10 cellular contexts compared by ENCODE assay signal in genomic region chr2:230328155-230328458, GRCh38. TPM values are rescaled to one million over a fixed set of nuclear protein-coding genes. Genes with fewer than 3 reads are reported as not detected.
A peak's percentile ranks its signal among the peaks of the same experiment; 100 is the strongest.
DNase-seq lines count a peak whose midpoint lies in the region; ATAC-seq and TF ChIP-seq lines count a peak whose summit lies in the region.
"Had no signal": no experiment of that assay in that cellular context is flagged by ENCODE, and none has a peak within 500 bp of the region (broad histone marks: within the 10 kb centered on the region; RNA-seq: fewer than 3 reads in every experiment).

No MANE protein-coding gene starts in this region.

- H3K36me3 ChIP-seq in hepatocyte (replicated peaks; ENCODE audit: insufficient read depth, low read depth): no peaks in the 10 kb centered on the region
- H3K36me3 ChIP-seq in thymus (ENCODE audit: control insufficient read depth, insufficient read depth): no peaks in the 10 kb centered on the region

- H3K9me3 ChIP-seq in hepatocyte (ENCODE audit: low read depth): no peaks in the 10 kb centered on the region
- no peaks in the 10 kb centered on the region for H3K9me3 ChIP-seq in thymus (ENCODE audit: control insufficient read depth)

- no peaks in the 10 kb centered on the region for H3K27me3 Mint-ChIP-seq in activated naive CD4-positive, alpha-beta T cell treated with anti-CD3 and anti-CD28 coated beads, Interleukin-2, amount 10 ng/mL, durations not matched to agents 7 days and 5 days
- no peaks in the 10 kb centered on the region for H3K27me3 Mint-ChIP-seq in T-cell

- peak overlapping the region; percentile 80 for H3K27ac ChIP-seq in hepatocyte
- no peak overlapping the region for H3K27ac ChIP-seq in thymus (ENCODE audit: low read depth)

- CTCF ChIA-PET in activated naive CD4-positive, alpha-beta T cell treated with anti-CD3 and anti-CD28 coated beads, Interleukin-2, amount 10 ng/mL, durations not matched to agents 7 days and 5 days (lab: Charles Lee): interaction anchor here (1.7 to 2.1 kb wide), 2 partner anchors 89 to 106 kb away, joined by 4 to 7 read pairs; partner anchors contain the start of gene SP100
- CTCF ChIA-PET in T-cell (lab: Charles Lee): interaction anchor here in 1 of 2 donors (0.5 to 1.3 kb wide), 2 partner anchors 8 to 73 kb away, joined by 3 read pairs; no protein-coding TSS in a partner anchor

- H3K79me2 ChIP-seq in hepatocyte: peaks cover 7% of the 10 kb centered on the region

- no peak for ATAC-seq in T-cell (replicated peaks in 1 of 4)
- ATAC-seq in HG02938 (IDR thresholded peaks at IDR 0.05; ENCODE audit: unreplicated experiment): no peak
- ATAC-seq: gastroesophageal sphincter had no signal

- POLR2A ChIA-PET in T-cell (lab: Charles Lee): no interaction called here

- no peaks in the 10 kb centered on the region for H4K20me1 ChIP-seq in hepatocyte (ENCODE audit: insufficient read depth, poor library complexity, severe bottlenecking)

- H3K4me1 ChIP-seq in hepatocyte (ENCODE audit: insufficient read depth) (peaks cover 10% of the 10 kb centered on the region), thymus (ENCODE audit: control insufficient read depth, insufficient read depth, low read length) (peaks cover 13% of the 10 kb centered on the region)

- H3K4me3 Mint-ChIP-seq in activated naive CD4-positive, alpha-beta T cell treated with anti-CD3 and anti-CD28 coated beads, Interleukin-2, amount 10 ng/mL, durations not matched to agents 7 days and 5 days: peak overlapping the region; percentile 96
- H3K4me3 Mint-ChIP-seq in T-cell: peak overlapping the region; percentile 90 to 94 (median 92)

- H3K9me2 ChIP-seq in hepatocyte (replicated peaks; ENCODE audit: insufficient read depth): no peaks in the 10 kb centered on the region

- H3K27ac Mint-ChIP-seq in activated naive CD4-positive, alpha-beta T cell treated with anti-CD3 and anti-CD28 coated beads, Interleukin-2, amount 10 ng/mL, durations not matched to agents 7 days and 5 days: peak overlapping the region; percentile 92
- H3K27ac Mint-ChIP-seq in T-cell: peak overlapping the region; percentile 69 to 71

- H3K27me3 ChIP-seq in hepatocyte (no peaks in the 10 kb centered on the region), thymus (ENCODE audit: control insufficient read depth, insufficient read depth) (no peaks in the 10 kb centered on the region)
- H3K27me3 ChIP-seq: gastroesophageal sphincter had no signal

- H3K36me3 Mint-ChIP-seq in activated naive CD4-positive, alpha-beta T cell treated with anti-CD3 and anti-CD28 coated beads, Interleukin-2, amount 10 ng/mL, durations not matched to agents 7 days and 5 days: peaks cover 76% of the 10 kb centered on the region
- H3K36me3 Mint-ChIP-seq in T-cell: peaks cover 31% of the 10 kb centered on the region

- H3K4me1 Mint-ChIP-seq in activated naive CD4-positive, alpha-beta T cell treated with anti-CD3 and anti-CD28 coated beads, Interleukin-2, amount 10 ng/mL, durations not matched to agents 7 days and 5 days: peaks cover 80% of the 10 kb centered on the region
- peaks cover 83 to 87% (median 85%) of the 10 kb centered on the region in 3 donors for H3K4me1 Mint-ChIP-seq in T-cell

- TF ChIP-seq CTCF in hepatocyte (IDR thresholded peaks at IDR 0.05; ENCODE audit: poor library complexity): no peak

- H3K4me2 ChIP-seq in hepatocyte: peak overlapping the region; percentile 72

- no peak for DNase-seq in activated naive CD4-positive, alpha-beta T cell treated with anti-CD3 and anti-CD28 coated beads, Interleukin-2, amount 10 ng/mL, durations not matched to agents 7 days and 5 days
- DNase-seq in activated naive CD4-positive, alpha-beta T cell treated with anti-CD3 and anti-CD28 coated beads, Interleukin-2, amount 50 U/mL, for 16 hours: no peak
- no peak for DNase-seq in T-cell
- DNase-seq in hepatocyte (ENCODE audit: low spot score): no peak
- no peak for DNase-seq in NK-92 (lab: John Stamatoyannopoulos, UW; ENCODE audit: unreplicated experiment)
- no peak for DNase-seq in stimulated activated CD4-positive, alpha-beta T cell treated with anti-CD3 and anti-CD28 coated beads, Interleukin-15, amount 100 ng/mL, for 24 hours
- DNase-seq: SHP77 treated with DMSO at 0.1 percent for 48 hours had no signal

- H3K4me3 ChIP-seq in hepatocyte (peak overlapping the region; percentile 5), thymus (ENCODE audit: low read length) (peak overlapping the region; percentile 70)

- H2AFZ ChIP-seq in hepatocyte: no peak overlapping the region

- WGBS in hepatocyte (ENCODE audit: low lambda C conversion rate, missing lambda C conversion rate): 95% methylated on average over 8 of the region's 8 CpGs
- WGBS in thymus: 88% methylated on average over 8 of the region's 8 CpGs

- peaks cover 5% of the 10 kb centered on the region for H3K9me3 Mint-ChIP-seq in activated naive CD4-positive, alpha-beta T cell treated with anti-CD3 and anti-CD28 coated beads, Interleukin-2, amount 10 ng/mL, durations not matched to agents 7 days and 5 days
- H3K9me3 Mint-ChIP-seq in T-cell: no peaks in the 10 kb centered on the region

RNA-seq across cellular contexts. Expression of gene SP140L, which starts 1.1 kb away (rescaled TPM):
- total RNA-seq in T-cell: 100 to 1,000 TPM in 1 of 5 donors, 10 to 100 TPM in 4; 80.8 to 104 (median 82.0) TPM
- total RNA-seq in hepatocyte: 4.0 and 8.1 TPM in 2 replicates
- 7.1 and 11.5 TPM in 2 replicates for polyA plus RNA-seq in hepatocyte
- 26.5 TPM for polyA plus RNA-seq in thymus
